In the genomic region with DNA sequence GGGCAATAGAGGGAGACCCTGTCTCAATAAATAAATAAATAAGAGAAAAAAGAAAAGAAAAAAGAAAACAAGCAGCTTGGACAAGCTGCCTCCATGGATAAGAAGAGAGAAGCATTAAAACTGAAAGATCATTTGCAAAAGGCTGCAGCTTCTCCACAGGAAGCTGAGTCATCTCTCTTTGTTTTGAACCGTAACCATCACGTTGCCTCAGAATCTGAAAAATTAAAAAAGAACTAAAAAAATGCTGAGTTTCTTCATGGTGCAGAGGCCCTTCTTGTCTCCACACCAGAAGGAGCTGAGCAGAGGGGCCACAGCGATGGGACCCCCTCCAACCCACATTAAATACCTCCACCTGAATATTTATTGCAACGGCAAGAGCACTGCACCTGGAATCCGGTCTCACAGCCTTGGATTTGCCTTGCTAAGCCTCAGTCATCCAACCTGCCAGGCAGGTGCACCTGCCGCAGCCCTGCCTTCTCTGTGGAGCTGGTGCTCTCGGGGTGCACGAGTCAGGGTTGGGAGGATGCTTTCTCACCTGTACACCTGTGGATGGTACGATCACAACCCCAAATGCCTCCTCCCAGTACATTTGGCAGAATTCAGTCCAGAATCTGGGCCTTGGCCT, we compare ENCODE assay signal across 8 cellular contexts. TPM values are rescaled to one million over a fixed set of nuclear protein-coding genes. Genes with fewer than 3 reads are reported as not detected.
DNase-seq lines count a peak whose midpoint lies in the region; ATAC-seq lines count a peak whose summit lies in the region.

No MANE protein-coding gene starts in this region.

- H3K4me1 Mint-ChIP-seq in activated naive CD4-positive, alpha-beta T cell treated with anti-CD3 and anti-CD28 coated beads, Interleukin-2, amount 50 U/mL, for 24 hours, result peaks cover 62% of the 10 kb centered on the region

- peak overlapping the region; percentile 60 for H3K27ac Mint-ChIP-seq in activated naive CD4-positive, alpha-beta T cell treated with anti-CD3 and anti-CD28 coated beads, Interleukin-2, amount 50 U/mL, for 24 hours

- no peaks in the 10 kb centered on the region for H3K36me3 Mint-ChIP-seq in activated naive CD4-positive, alpha-beta T cell treated with anti-CD3 and anti-CD28 coated beads, Interleukin-2, amount 50 U/mL, for 24 hours

- H3K9me3 Mint-ChIP-seq in activated naive CD4-positive, alpha-beta T cell treated with anti-CD3 and anti-CD28 coated beads, Interleukin-2, amount 50 U/mL, for 24 hours, result no peaks in the 10 kb centered on the region

- DNase-seq in GDM1 (lab: John Stamatoyannopoulos, UW), result peak; percentile 32
- peak; percentile 25 for DNase-seq in NAMALWA (ENCODE audit: low spot score)
- no peak for DNase-seq in globus pallidus (ENCODE audit: low spot score)
- DNase-seq in NCI-H2171 treated with DMSO at 0.1 percent for 48 hours (lab: John Stamatoyannopoulos, UW), result no peak
- no peak for DNase-seq in NCI-H1436 (lab: John Stamatoyannopoulos, UW)

- no peak overlapping the region for H3K4me3 Mint-ChIP-seq in activated naive CD4-positive, alpha-beta T cell treated with anti-CD3 and anti-CD28 coated beads, Interleukin-2, amount 50 U/mL, for 24 hours

- no peaks in the 10 kb centered on the region for H3K27me3 Mint-ChIP-seq in activated naive CD4-positive, alpha-beta T cell treated with anti-CD3 and anti-CD28 coated beads, Interleukin-2, amount 50 U/mL, for 24 hours

- peak overlapping the region; percentile 10 for H3K27ac ChIP-seq in mesodermal cell (ENCODE audit: low read depth, low read length, severe bottlenecking)

- no peaks in the 10 kb centered on the region for H3K9me3 ChIP-seq in mesodermal cell (ENCODE audit: control insufficient read depth, low read length)

- 79 to 90% methylated on average over 5 to 9 of the region's 9 CpGs for WGBS in mesodermal cell (ENCODE audit: insufficient coverage in 2 of 2), 2 experiments

- H3K4me3 ChIP-seq in mesodermal cell (ENCODE audit: extremely low read depth, insufficient read depth, low read length, poor library complexity, severe bottlenecking), result no peak overlapping the region

- peak; percentile 55 for ATAC-seq in GM21381 (IDR thresholded peaks at IDR 0.05; ENCODE audit: unreplicated experiment)

- H3K36me3 ChIP-seq in mesodermal cell (ENCODE audit: control insufficient read depth, insufficient read depth, low read length), result no peaks in the 10 kb centered on the region

- H3K4me1 ChIP-seq in mesodermal cell (ENCODE audit: control insufficient read depth, insufficient read depth, low read length, poor library complexity, severe bottlenecking), result peaks cover 32% of the 10 kb centered on the region

RNA-seq across cellular contexts. Expression of gene TOX2, which starts 28.1 kb away (rescaled TPM):
- 12.0 TPM for polyA plus RNA-seq in mesodermal cell (2013, experiment 1 of 2)
- 11.4 TPM for polyA plus RNA-seq in mesodermal cell (2013, experiment 2 of 2)

Comparison
In these comparisons a context has a peak if more than half of its experiments do, and no peak if none do; other contexts are left out.
1. DNase-seq: peak in GDM1 (single experiment) and NAMALWA (single experiment); none in globus pallidus (single experiment), NCI-H2171 treated with DMSO at 0.1 percent for 48 hours (single experiment) and NCI-H1436 (single experiment).